In the genomic region with DNA sequence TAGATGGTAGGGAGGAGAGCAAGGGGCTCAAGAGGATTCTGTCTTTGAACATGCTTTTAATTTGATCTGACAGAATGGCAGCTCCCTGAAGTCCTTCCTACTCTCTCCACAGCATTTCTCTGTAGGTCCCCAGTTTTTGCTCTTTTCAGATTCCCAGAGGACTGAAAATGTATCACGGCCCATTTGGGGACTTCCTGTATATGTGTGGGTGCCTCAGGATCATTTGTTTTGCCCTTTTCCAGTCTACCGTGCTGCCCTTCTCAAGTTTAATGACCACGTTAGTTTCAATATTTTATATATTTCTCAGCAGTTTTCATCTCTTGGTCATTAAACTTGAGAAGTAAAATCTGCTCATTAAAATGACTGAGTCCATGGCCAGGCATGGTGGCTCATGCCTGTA, we compare ENCODE assay signal across 17 cellular contexts. TPM values are rescaled to one million over a fixed set of nuclear protein-coding genes. Genes with fewer than 3 reads are reported as not detected.
A peak's percentile ranks its signal among the peaks of the same experiment; 100 is the strongest.
DNase-seq lines count a peak whose midpoint lies in the region; ATAC-seq, FAIRE-seq and TF ChIP-seq lines count a peak whose summit lies in the region.
"Had no signal": no experiment of that assay in that cellular context is flagged by ENCODE, and none has a peak within 500 bp of the region (broad histone marks: within the 10 kb centered on the region; RNA-seq: fewer than 3 reads in every experiment).

No MANE protein-coding gene starts in this region.

- TF ChIP-seq CTCF in OCI-LY7 (conservative IDR thresholded peaks at IDR 0.05; ENCODE audit: low read length), result no peak
- no peak for TF ChIP-seq CTCF in esophagus muscularis mucosa (IDR thresholded peaks at IDR 0.05)

- no peaks in the 10 kb centered on the region for H3K9me2 ChIP-seq in OCI-LY7 (ENCODE audit: insufficient read depth, low read length)

- H3K27me3 ChIP-seq in esophagus muscularis mucosa, result no peaks in the 10 kb centered on the region

- peak overlapping the region; percentile 47 for H3K27ac Mint-ChIP-seq in activated naive CD4-positive, alpha-beta T cell treated with anti-CD3 and anti-CD28 coated beads for 36 hours
- H3K27ac Mint-ChIP-seq in activated naive CD4-positive, alpha-beta T cell treated with anti-CD3 and anti-CD28 coated beads, Interleukin-2, amount 50 U/mL, for 72 hours, result peak overlapping the region in 1 of 2 donors; percentile 92
- H3K27ac Mint-ChIP-seq: endodermal cell had no signal

- H3K27me3 Mint-ChIP-seq in activated naive CD4-positive, alpha-beta T cell treated with anti-CD3 and anti-CD28 coated beads for 36 hours (ENCODE audit: low read depth), result peaks cover 8% of the 10 kb centered on the region

- ATAC-seq in activated naive CD4-positive, alpha-beta T cell treated with anti-CD3 and anti-CD28 coated beads, Interleukin-2, amount 50 U/mL, for 72 hours, result no peak
- no peak for ATAC-seq in GM21786 (IDR thresholded peaks at IDR 0.05; ENCODE audit: unreplicated experiment)
- ATAC-seq: foreskin keratinocyte, PC-3 had no signal

- no peak for DNase-seq in activated naive CD4-positive, alpha-beta T cell treated with anti-CD3 and anti-CD28 coated beads for 36 hours
- no peak for DNase-seq in activated naive CD4-positive, alpha-beta T cell treated with anti-CD3 and anti-CD28 coated beads, Interleukin-2, amount 50 U/mL, for 72 hours (ENCODE audit: low spot score in 2 of 2)
- DNase-seq in OCI-LY7 (ENCODE audit: low spot score) (no peak), esophagus muscularis mucosa (ENCODE audit: extremely low spot score) (no peak), substantia nigra (lab: John Stamatoyannopoulos, UW) (no peak), SW 1271 (lab: John Stamatoyannopoulos, UW) (no peak), H54 (ENCODE audit: insufficient read length, low spot score) (no peak)
- DNase-seq: activated gamma-delta T cell, DMS153, endodermal cell, foreskin keratinocyte, NCI-H1092 treated with DMSO at 0.1 percent for 48 hours, NCI-H226, occipital lobe, PC-3 had no signal

- TF ChIP-seq POLR2A in esophagus muscularis mucosa (IDR thresholded peaks at IDR 0.05; ENCODE audit: low read depth) (no peak), H54 (IDR thresholded peaks at IDR 0.05; ENCODE audit: low read depth, low read length) (no peak)

- intact Hi-C loops in activated naive CD4-positive, alpha-beta T cell treated with anti-CD3 and anti-CD28 coated beads for 36 hours (cut with micrococcal nuclease), result loop anchor here (5.0 to 10.0 kb wide), 4 partner anchors 782 to 1568 kb away; a partner anchor contains a TSS
- intact Hi-C loops in OCI-LY7 (cut with micrococcal nuclease; ENCODE audit: unreplicated experiment) (loop anchor here (2.0 kb wide), 3 partner anchors 84 to 206 kb away; a partner anchor contains a TSS), esophagus muscularis mucosa (cut with DNase I) (loop anchor here (5.0 kb wide), 3 partner anchors 84 to 144 kb away; no protein-coding TSS in a partner anchor)

- no peaks in the 10 kb centered on the region for H4K20me1 ChIP-seq in OCI-LY7 (ENCODE audit: insufficient read depth, low read length)

- H3K27ac ChIP-seq in OCI-LY7 (ENCODE audit: low read depth, low read length, poor library complexity, severe bottlenecking), result peak overlapping the region; percentile 78
- H3K27ac ChIP-seq in esophagus muscularis mucosa (replicated peaks in 1 of 4), result peak overlapping the region; percentile 94 to 98 (median 97)
- H3K27ac ChIP-seq in substantia nigra (ENCODE audit: low read depth, low read length, poor library complexity, severe bottlenecking), result peak overlapping the region; percentile 21
- H3K27ac ChIP-seq: foreskin keratinocyte, suprapubic skin had no signal

- H3K4me1 ChIP-seq in OCI-LY7 (ENCODE audit: insufficient read depth, low read length, poor library complexity, severe bottlenecking) (peaks cover 26% of the 10 kb centered on the region), esophagus muscularis mucosa (peaks cover 26 to 80% (median 63%) of the 10 kb centered on the region in 4 donors)
- H3K4me1 ChIP-seq: foreskin keratinocyte had no signal

- POLR2A ChIA-PET in OCI-LY7 (lab: Charles Lee), result interaction anchor here (0.5 to 2.6 kb wide), 7 partner anchors 8 to 229 kb away, joined by 3 to 32 read pairs (median 6); a partner anchor contains a TSS

- H3K79me2 ChIP-seq in OCI-LY7 (ENCODE audit: insufficient read depth, low read depth, low read length), result peaks cover 31% of the 10 kb centered on the region; the same call in 1 of the 2 replicates

- peaks cover 47% of the 10 kb centered on the region for H3K4me1 Mint-ChIP-seq in activated naive CD4-positive, alpha-beta T cell treated with anti-CD3 and anti-CD28 coated beads for 36 hours (ENCODE audit: low read depth)

- peak overlapping the region; percentile 86; the same call in 1 of the 2 replicates for H2AFZ ChIP-seq in OCI-LY7 (ENCODE audit: low read length)

- CTCF ChIA-PET in activated naive CD4-positive, alpha-beta T cell treated with anti-CD3 and anti-CD28 coated beads for 36 hours (lab: Charles Lee), result no interaction called here
- CTCF ChIA-PET in OCI-LY7 (lab: Charles Lee; ENCODE audit: unreplicated experiment), result no interaction called here

- H3K4me3 ChIP-seq in OCI-LY7 (ENCODE audit: low read depth, low read length, poor library complexity, severe bottlenecking) (peak overlapping the region; percentile 76), esophagus muscularis mucosa (peak overlapping the region in 2 of 4 donors; percentile 96 to 99)
- H3K4me3 ChIP-seq: suprapubic skin had no signal

- H3K9me3 Mint-ChIP-seq in activated naive CD4-positive, alpha-beta T cell treated with anti-CD3 and anti-CD28 coated beads for 36 hours, result no peaks in the 10 kb centered on the region
- H3K9me3 Mint-ChIP-seq in activated naive CD4-positive, alpha-beta T cell treated with anti-CD3 and anti-CD28 coated beads, Interleukin-2, amount 50 U/mL, for 72 hours, result no peaks in the 10 kb centered on the region
- H3K9me3 Mint-ChIP-seq: endodermal cell had no signal

- peak overlapping the region; percentile 82 for H3K4me2 ChIP-seq in OCI-LY7 (ENCODE audit: low read length)

- H3K36me3 ChIP-seq in OCI-LY7 (ENCODE audit: insufficient read depth, low read length) (peaks cover 16% of the 10 kb centered on the region; the same call in 1 of the 2 replicates), esophagus muscularis mucosa (no peaks in the 10 kb centered on the region)
- H3K36me3 ChIP-seq: suprapubic skin had no signal

- no peak for TF ChIP-seq EP300 in esophagus muscularis mucosa (IDR thresholded peaks at IDR 0.05)

- H3K9me3 ChIP-seq in OCI-LY7 (ENCODE audit: low read length) (no peaks in the 10 kb centered on the region), esophagus muscularis mucosa (no peaks in the 10 kb centered on the region)
- H3K9me3 ChIP-seq: suprapubic skin had no signal

- no peak for FAIRE-seq in H54 (lab: Jason Lieb, UNC)

- H3K4me3 Mint-ChIP-seq in activated naive CD4-positive, alpha-beta T cell treated with anti-CD3 and anti-CD28 coated beads for 36 hours, result no peak overlapping the region
- H3K4me3 Mint-ChIP-seq: endodermal cell had no signal

- 82% methylated on average over 3 of the region's 3 CpGs for WGBS in esophagus muscularis mucosa

- no peaks in the 10 kb centered on the region for H3K36me3 Mint-ChIP-seq in activated naive CD4-positive, alpha-beta T cell treated with anti-CD3 and anti-CD28 coated beads for 36 hours (ENCODE audit: low read depth)
- peaks cover 0 to 5% of the 10 kb centered on the region in 2 donors for H3K36me3 Mint-ChIP-seq in activated naive CD4-positive, alpha-beta T cell treated with anti-CD3 and anti-CD28 coated beads, Interleukin-2, amount 50 U/mL, for 72 hours

- no TSS peak for BruUV-seq in OCI-LY7 (replicated peaks; lab: Mats Ljungman, UMichigan)

RNA-seq across cellular contexts. Expression of a gene that starts 2.3 kb away (rescaled TPM):
- total RNA-seq in activated naive CD4-positive, alpha-beta T cell treated with anti-CD3 and anti-CD28 coated beads for 36 hours, result 10 to 100 TPM; 57.7 to 68.5 TPM
- total RNA-seq in activated naive CD4-positive, alpha-beta T cell treated with anti-CD3 and anti-CD28 coated beads, Interleukin-2, amount 50 U/mL, for 72 hours, result 10 to 100 TPM; 47.1 to 68.6 TPM
- total RNA-seq in OCI-LY7 (2014; rRNA removed; shearing (Covaris generic)), result 489 and 545 TPM in 2 replicates
- total RNA-seq in OCI-LY7 (2022), result 539 and 754 TPM in 2 replicates
- total RNA-seq in esophagus muscularis mucosa, result 100 to 1,000 TPM; 206 to 258 (median 221) TPM

Comparison
In these comparisons a context has a peak if more than half of its experiments do, and no peak if none do; other contexts are left out.
1. H3K27ac ChIP-seq: peak in every context shown above with its lines; median percentile 97 in esophagus muscularis mucosa; 78 in OCI-LY7; 21 in substantia nigra.